8 cellular contexts compared by ENCODE assay signal in genomic region chr3:125055913-125056705, GRCh38. TPM values are rescaled to one million over a fixed set of nuclear protein-coding genes. Genes with fewer than 3 reads are reported as not detected.
DNase-seq lines count a peak whose midpoint lies in the region; ATAC-seq lines count a peak whose summit lies in the region.

A gene with protein sequence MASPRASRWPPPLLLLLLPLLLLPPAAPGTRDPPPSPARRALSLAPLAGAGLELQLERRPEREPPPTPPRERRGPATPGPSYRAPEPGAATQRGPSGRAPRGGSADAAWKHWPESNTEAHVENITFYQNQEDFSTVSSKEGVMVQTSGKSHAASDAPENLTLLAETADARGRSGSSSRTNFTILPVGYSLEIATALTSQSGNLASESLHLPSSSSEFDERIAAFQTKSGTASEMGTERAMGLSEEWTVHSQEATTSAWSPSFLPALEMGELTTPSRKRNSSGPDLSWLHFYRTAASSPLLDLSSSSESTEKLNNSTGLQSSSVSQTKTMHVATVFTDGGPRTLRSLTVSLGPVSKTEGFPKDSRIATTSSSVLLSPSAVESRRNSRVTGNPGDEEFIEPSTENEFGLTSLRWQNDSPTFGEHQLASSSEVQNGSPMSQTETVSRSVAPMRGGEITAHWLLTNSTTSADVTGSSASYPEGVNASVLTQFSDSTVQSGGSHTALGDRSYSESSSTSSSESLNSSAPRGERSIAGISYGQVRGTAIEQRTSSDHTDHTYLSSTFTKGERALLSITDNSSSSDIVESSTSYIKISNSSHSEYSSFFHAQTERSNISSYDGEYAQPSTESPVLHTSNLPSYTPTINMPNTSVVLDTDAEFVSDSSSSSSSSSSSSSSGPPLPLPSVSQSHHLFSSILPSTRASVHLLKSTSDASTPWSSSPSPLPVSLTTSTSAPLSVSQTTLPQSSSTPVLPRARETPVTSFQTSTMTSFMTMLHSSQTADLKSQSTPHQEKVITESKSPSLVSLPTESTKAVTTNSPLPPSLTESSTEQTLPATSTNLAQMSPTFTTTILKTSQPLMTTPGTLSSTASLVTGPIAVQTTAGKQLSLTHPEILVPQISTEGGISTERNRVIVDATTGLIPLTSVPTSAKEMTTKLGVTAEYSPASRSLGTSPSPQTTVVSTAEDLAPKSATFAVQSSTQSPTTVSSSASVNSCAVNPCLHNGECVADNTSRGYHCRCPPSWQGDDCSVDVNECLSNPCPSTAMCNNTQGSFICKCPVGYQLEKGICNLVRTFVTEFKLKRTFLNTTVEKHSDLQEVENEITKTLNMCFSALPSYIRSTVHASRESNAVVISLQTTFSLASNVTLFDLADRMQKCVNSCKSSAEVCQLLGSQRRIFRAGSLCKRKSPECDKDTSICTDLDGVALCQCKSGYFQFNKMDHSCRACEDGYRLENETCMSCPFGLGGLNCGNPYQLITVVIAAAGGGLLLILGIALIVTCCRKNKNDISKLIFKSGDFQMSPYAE (N-terminal part only) (minus strand): TSS chr3:125055997. CDS start chr3:125055890, 107 bp downstream.

- H3K36me3 ChIP-seq in NT2/D1 (ENCODE audit: insufficient read depth, insufficient read length, low read length) = peaks cover 12% of the 10 kb centered on the region
- no peaks in the 10 kb centered on the region for H3K36me3 ChIP-seq in esophagus (ENCODE audit: control insufficient read depth in 2 of 2, insufficient read depth in 2 of 2, low read length in 1 of 2)

- WGBS in esophagus, 2 donors = 2 to 6% methylated on average over 37 to 67 of the region's 67 CpGs

- DNase-seq in SKM-1 (lab: John Stamatoyannopoulos, UW; ENCODE audit: unreplicated experiment) (peak; percentile 40), SKM-1 treated with dmso at 0.1 percent for 144 hours (lab: John Stamatoyannopoulos, UW; ENCODE audit: unreplicated experiment) (no peak), NT2/D1 (ENCODE audit: low read depth, low spot score) (no peak), myocyte (ENCODE audit: low read depth) (peak; percentile 87)
- DNase-seq in activated T-cell treated with anti-CD3 and anti-CD28 coated beads, Interleukin-2, amount 50 U/mL, for 24 hours = peak; percentile 84
- peak; percentile 53 to 77 for DNase-seq in stimulated activated CD8-positive, alpha-beta memory T cell treated with anti-CD3 and anti-CD28 coated beads, Interleukin-7, amount 100 ng/mL, for 4 hours (ENCODE audit: low read depth in 2 of 2)

- peaks cover 11% of the 10 kb centered on the region for H3K4me1 ChIP-seq in NT2/D1 (ENCODE audit: insufficient read depth, insufficient read length)
- peaks cover 5% of the 10 kb centered on the region in 2 donors for H3K4me1 ChIP-seq in esophagus (ENCODE audit: control insufficient read depth in 2 of 2, insufficient read depth in 2 of 2, low read length in 1 of 2)

- H3K4me3 Mint-ChIP-seq in activated T-cell treated with anti-CD3 and anti-CD28 coated beads, Interleukin-2, amount 50 U/mL, for 24 hours = peak within 1 kb of the TSS; percentile 85

- peak within 1 kb of the TSS; percentile 79 for H3K9ac ChIP-seq in NT2/D1 (ENCODE audit: insufficient read length, low read depth)

- H3K9me3 Mint-ChIP-seq in activated T-cell treated with anti-CD3 and anti-CD28 coated beads, Interleukin-2, amount 50 U/mL, for 24 hours = no peaks in the 10 kb centered on the region

- H3K36me3 Mint-ChIP-seq in activated T-cell treated with anti-CD3 and anti-CD28 coated beads, Interleukin-2, amount 50 U/mL, for 24 hours (ENCODE audit: low read depth) = peaks cover 6% of the 10 kb centered on the region

- H3K27me3 Mint-ChIP-seq in activated T-cell treated with anti-CD3 and anti-CD28 coated beads, Interleukin-2, amount 50 U/mL, for 24 hours = peaks cover 8% of the 10 kb centered on the region

- H3K27me3 ChIP-seq in NT2/D1 (ENCODE audit: insufficient read depth, insufficient read length) (peaks cover 19% of the 10 kb centered on the region), esophagus (ENCODE audit: control insufficient read depth in 1 of 2, insufficient read depth in 2 of 2, low read length in 2 of 2) (no peaks in the 10 kb centered on the region)

- H3K4me3 ChIP-seq in NT2/D1 (ENCODE audit: insufficient read length, low read depth) = peak within 1 kb of the TSS; percentile 61
- peak within 1 kb of the TSS; percentile 57 to 70 for H3K4me3 ChIP-seq in esophagus (ENCODE audit: low read depth in 1 of 2, low read length in 2 of 2)

- peak within 1 kb of the TSS; percentile 88 to 91 for H3K27ac ChIP-seq in esophagus (ENCODE audit: low read depth in 2 of 2, low read length in 1 of 2)

- H3K9me3 ChIP-seq in NT2/D1 (ENCODE audit: insufficient read depth, low read length) (no peaks in the 10 kb centered on the region), esophagus (ENCODE audit: control insufficient read depth in 2 of 2, insufficient read depth in 1 of 2, low read depth in 1 of 2, low read length in 1 of 2) (no peaks in the 10 kb centered on the region)

- H3K27ac Mint-ChIP-seq in activated T-cell treated with anti-CD3 and anti-CD28 coated beads, Interleukin-2, amount 50 U/mL, for 24 hours = peak within 1 kb of the TSS; percentile 87

- H3K4me1 Mint-ChIP-seq in activated T-cell treated with anti-CD3 and anti-CD28 coated beads, Interleukin-2, amount 50 U/mL, for 24 hours (ENCODE audit: low read depth) = peaks cover 49% of the 10 kb centered on the region

- ATAC-seq in HG03064 (IDR thresholded peaks at IDR 0.05; ENCODE audit: low read depth, unreplicated experiment) = peak; percentile 51

RNA-seq across cellular contexts. Expression of the gene that starts here (rescaled TPM):
- 1 to 10 TPM; 3.1 to 6.0 TPM for polyA plus RNA-seq in esophagus
- total RNA-seq in myocyte = 26.1 and 32.4 TPM in 2 replicates
- 44.7 TPM for polyA plus RNA-seq in myocyte (2012)

Comparison
In these comparisons a context has a peak if more than half of its experiments do, and no peak if none do; other contexts are left out.
1. DNase-seq: peak in SKM-1 (single experiment), activated T-cell treated with anti-CD3 and anti-CD28 coated beads, Interleukin-2, amount 50 U/mL, for 24 hours (single experiment), myocyte (single experiment) and stimulated activated CD8-positive, alpha-beta memory T cell treated with anti-CD3 and anti-CD28 coated beads, Interleukin-7, amount 100 ng/mL, for 4 hours (2 of 2); none in SKM-1 treated with dmso at 0.1 percent for 144 hours (single experiment) and NT2/D1 (single experiment).